In genomic region chr12:126768517-126768916, GRCh38 we compare ENCODE assay signal across 1 cellular context.
TF ChIP-seq lines count a peak whose summit lies in the region.

No MANE protein-coding gene starts in this region.

TF ChIP-seq in WTC11, 78 proteins besides CTCF, POLR2A, EP300 and RAD21 (continued from another document):
- TF ChIP-seq, protein P1, sequence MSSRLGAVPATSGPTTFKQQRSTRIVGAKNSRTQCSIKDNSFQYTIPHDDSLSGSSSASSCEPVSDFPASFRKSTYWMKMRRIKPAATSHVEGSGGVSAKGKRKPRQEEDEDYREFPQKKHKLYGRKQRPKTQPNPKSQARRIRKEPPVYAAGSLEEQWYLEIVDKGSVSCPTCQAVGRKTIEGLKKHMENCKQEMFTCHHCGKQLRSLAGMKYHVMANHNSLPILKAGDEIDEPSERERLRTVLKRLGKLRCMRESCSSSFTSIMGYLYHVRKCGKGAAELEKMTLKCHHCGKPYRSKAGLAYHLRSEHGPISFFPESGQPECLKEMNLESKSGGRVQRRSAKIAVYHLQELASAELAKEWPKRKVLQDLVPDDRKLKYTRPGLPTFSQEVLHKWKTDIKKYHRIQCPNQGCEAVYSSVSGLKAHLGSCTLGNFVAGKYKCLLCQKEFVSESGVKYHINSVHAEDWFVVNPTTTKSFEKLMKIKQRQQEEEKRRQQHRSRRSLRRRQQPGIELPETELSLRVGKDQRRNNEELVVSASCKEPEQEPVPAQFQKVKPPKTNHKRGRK (CRISPR knock-in tag; IDR thresholded peaks at IDR 0.05; ENCODE audit: borderline replicate concordance) = no peak
